ENCODE assay signal across 18 cellular contexts in the genomic region with DNA sequence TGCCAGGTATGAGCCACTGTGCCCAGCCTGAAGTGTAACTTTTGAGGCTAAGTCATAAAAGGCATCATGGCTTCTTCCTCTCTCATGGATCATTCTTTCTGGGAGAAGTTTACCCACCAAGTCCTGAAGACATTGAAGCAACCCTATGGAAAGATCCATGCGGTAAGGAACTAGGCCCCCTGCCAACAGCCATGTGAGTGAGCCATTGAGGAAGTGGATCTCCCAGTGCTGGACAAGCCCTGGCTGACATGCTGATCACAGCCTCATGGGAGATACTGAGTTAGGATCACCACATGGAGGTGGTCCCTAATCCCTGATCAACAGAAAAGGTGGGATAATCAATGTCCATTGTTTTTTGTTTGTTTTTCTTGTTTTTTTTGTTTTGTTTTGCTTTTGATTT. TPM values are rescaled to one million over a fixed set of nuclear protein-coding genes. Genes with fewer than 3 reads are reported as not detected.
DNase-seq lines count a peak whose midpoint lies in the region; ATAC-seq and TF ChIP-seq lines count a peak whose summit lies in the region.
"Had no signal": no experiment of that assay in that cellular context is flagged by ENCODE, and none has a peak within 500 bp of the region (broad histone marks: within the 10 kb centered on the region; RNA-seq: fewer than 3 reads in every experiment).

No MANE protein-coding gene starts in this region.

- H3K4me3 ChIP-seq in vagina: no peak overlapping the region
- H3K4me3 ChIP-seq: MG63 had no signal

- H3K36me3 ChIP-seq in vagina: no peaks in the 10 kb centered on the region

- intact Hi-C loops in vagina (cut with DNase I): no loop called here
- intact Hi-C loops in activated CD4-positive, alpha-beta T cell treated with anti-CD3 and anti-CD28 coated beads, Interleukin-2, amount 10 ng/mL, durations not matched to agents 24 days and 14 days (cut with micrococcal nuclease): no loop called here

- H3K27me3 Mint-ChIP-seq in activated CD4-positive, alpha-beta T cell treated with anti-CD3 and anti-CD28 coated beads, Interleukin-2, amount 10 ng/mL, durations not matched to agents 24 days and 14 days: no peaks in the 10 kb centered on the region

- H3K36me3 Mint-ChIP-seq in activated CD4-positive, alpha-beta T cell treated with anti-CD3 and anti-CD28 coated beads, Interleukin-2, amount 10 ng/mL, durations not matched to agents 24 days and 14 days (ENCODE audit: low read depth): peaks cover 13% of the 10 kb centered on the region

- no peak overlapping the region for H3K4me3 Mint-ChIP-seq in activated CD4-positive, alpha-beta T cell treated with anti-CD3 and anti-CD28 coated beads, Interleukin-2, amount 10 ng/mL, durations not matched to agents 24 days and 14 days
- H3K4me3 Mint-ChIP-seq: HFFc6 had no signal

- no peak for TF ChIP-seq POLR2A in vagina (IDR thresholded peaks at IDR 0.05)

- H3K4me1 ChIP-seq in vagina: peaks cover 26% of the 10 kb centered on the region

- no peak for TF ChIP-seq CTCF in vagina (IDR thresholded peaks at IDR 0.05)

- H3K9me3 Mint-ChIP-seq in activated CD4-positive, alpha-beta T cell treated with anti-CD3 and anti-CD28 coated beads, Interleukin-2, amount 10 ng/mL, durations not matched to agents 24 days and 14 days: no peaks in the 10 kb centered on the region

- no peak overlapping the region for H3K27ac ChIP-seq in vagina

- no peaks in the 10 kb centered on the region for H3K27me3 ChIP-seq in vagina
- H3K27me3 ChIP-seq: MG63 had no signal

- H3K4me1 Mint-ChIP-seq in activated CD4-positive, alpha-beta T cell treated with anti-CD3 and anti-CD28 coated beads, Interleukin-2, amount 10 ng/mL, durations not matched to agents 24 days and 14 days: peaks cover 20% of the 10 kb centered on the region

- no peak overlapping the region for H3K27ac Mint-ChIP-seq in activated CD4-positive, alpha-beta T cell treated with anti-CD3 and anti-CD28 coated beads, Interleukin-2, amount 10 ng/mL, durations not matched to agents 24 days and 14 days
- H3K27ac Mint-ChIP-seq: HFFc6 had no signal

- ATAC-seq in HG02973 (IDR thresholded peaks at IDR 0.05; ENCODE audit: unreplicated experiment): no peak

- DNase-seq in NCI-H2029 (lab: John Stamatoyannopoulos, UW): peak; percentile 7
- DNase-seq in NCI-H2029 treated with DMSO at 0.1 percent for 48 hours (lab: John Stamatoyannopoulos, UW): no peak
- DNase-seq in CD1c-positive myeloid dendritic cell (ENCODE audit: extremely low spot score): peak; percentile 29
- DNase-seq in OCI-M1 (lab: John Stamatoyannopoulos, UW): peak; percentile 36
- peak; percentile 11 for DNase-seq in islet precursor cell
- DNase-seq in vagina (ENCODE audit: extremely low spot score in 2 of 2): no peak
- DNase-seq in activated CD4-positive, alpha-beta T cell treated with anti-CD3 and anti-CD28 coated beads, Interleukin-2, amount 10 ng/mL, durations not matched to agents 24 days and 14 days: no peak
- DNase-seq: C1 segment of cervical spinal cord, GF-D8, HFFc6, Karpas-422, MG63, NCI-H1417, NCI-H1930, NCI-H510A treated with DMSO at 0.1 percent for 48 hours, NCI-H82, SHP77 treated with DMSO at 0.1 percent for 48 hours had no signal

- H3K9me3 ChIP-seq in vagina: no peaks in the 10 kb centered on the region

RNA-seq across cellular contexts. Expression of gene NUDT19, which starts 3.3 kb away (rescaled TPM):
- 12.5 TPM for total RNA-seq in vagina
- total RNA-seq in activated CD4-positive, alpha-beta T cell treated with anti-CD3 and anti-CD28 coated beads, Interleukin-2, amount 10 ng/mL, durations not matched to agents 24 days and 14 days: 25.3 and 25.9 TPM in 2 replicates

RNA-seq across cellular contexts. Expression of gene RGS9BP, which starts 12.7 kb away (rescaled TPM):
- 0.49 TPM for total RNA-seq in vagina
- 0.14 and 0.21 TPM in 2 replicates for total RNA-seq in activated CD4-positive, alpha-beta T cell treated with anti-CD3 and anti-CD28 coated beads, Interleukin-2, amount 10 ng/mL, durations not matched to agents 24 days and 14 days

RNA-seq across cellular contexts. Expression of gene ANKRD27, which starts 13.3 kb away (rescaled TPM):
- 32.4 TPM for total RNA-seq in vagina
- total RNA-seq in activated CD4-positive, alpha-beta T cell treated with anti-CD3 and anti-CD28 coated beads, Interleukin-2, amount 10 ng/mL, durations not matched to agents 24 days and 14 days: 34.2 and 35.1 TPM in 2 replicates

RNA-seq across cellular contexts. Expression of gene TDRD12, which starts 31.3 kb away (rescaled TPM):
- total RNA-seq in vagina: 0.74 TPM
- total RNA-seq in activated CD4-positive, alpha-beta T cell treated with anti-CD3 and anti-CD28 coated beads, Interleukin-2, amount 10 ng/mL, durations not matched to agents 24 days and 14 days: 0.05 and 0.12 TPM in 2 replicates

Comparison
In these comparisons a context has a peak if more than half of its experiments do, and no peak if none do; other contexts are left out.
1. DNase-seq: peak in NCI-H2029 (single experiment), CD1c-positive myeloid dendritic cell (single experiment), OCI-M1 (single experiment) and islet precursor cell (single experiment); none in NCI-H2029 treated with DMSO at 0.1 percent for 48 hours (single experiment), vagina (0 of 2) and activated CD4-positive, alpha-beta T cell treated with anti-CD3 and anti-CD28 coated beads, Interleukin-2, amount 10 ng/mL, durations not matched to agents 24 days and 14 days (single experiment).